ENCODE assay signal across 27 cellular contexts in genomic region chr5:120231563-120231962, GRCh38.
"Had no signal": no experiment of that assay in that cellular context is flagged by ENCODE, and none has a peak within 500 bp of the region (broad histone marks: within the 10 kb centered on the region; RNA-seq: fewer than 3 reads in every experiment).

No MANE protein-coding gene starts in this region.

- DNase-seq: stimulated activated CD4-positive, alpha-beta T cell treated with anti-CD3 and anti-CD28 coated beads, Interleukin-2, amount 100 ng/mL, for 48 hours; stimulated activated CD4-positive, alpha-beta T cell treated with anti-CD3 and anti-CD28 coated beads, Interleukin-4, amount 100 ng/mL, for 1 hour; stimulated activated CD4-positive, alpha-beta T cell treated with anti-CD3 and anti-CD28 coated beads, Interleukin-4, amount 100 ng/mL, for 24 hours; stimulated activated CD4-positive, alpha-beta T cell treated with anti-CD3 and anti-CD28 coated beads, Interleukin-4, amount 100 ng/mL, for 4 hours; stimulated activated CD8-positive, alpha-beta memory T cell treated with anti-CD3 and anti-CD28 coated beads, Interleukin-4, amount 100 ng/mL, for 48 hours; stimulated activated naive B cell treated with anti-CD40 and anti-IgM and Interleukin-4, amounts not matched to agents 10 μg/mL and 1 μg/mL and 100 μg/mL, for 72 hours; stimulated activated naive CD4-positive, alpha-beta T cell; stimulated activated naive CD4-positive, alpha-beta T cell treated with Interleukin-2 at 50 U/mL for 16 hours; stimulated activated naive CD8-positive, alpha-beta T cell treated with anti-CD3 and anti-CD28 coated beads, Interleukin-15, amount 100 ng/mL, for 72 hours; stimulated activated naive CD8-positive, alpha-beta T cell treated with anti-CD3 and anti-CD28 coated beads, Interleukin-15, Interleukin-2, amounts not matched to agents 100 U/mL and 50 U/mL, for 24 hours; stomach; substantia nigra; testis; thyroid gland; tibial artery; transverse colon; trophoblast cell; upper lobe of left lung; upper lobe of right lung; uterus had no signal

- H3K36me3 ChIP-seq: stomach, suprapubic skin, thoracic aorta, thyroid gland, tibial nerve, transverse colon, upper lobe of left lung, upper lobe of right lung, uterus, vagina had no signal

- H3K9me3 ChIP-seq: testis, thyroid gland, tibial artery, transverse colon, upper lobe of left lung, upper lobe of right lung, uterus, vagina had no signal

- H3K27me3 ChIP-seq: stomach, suprapubic skin, testis, thyroid gland, tibial artery, tibial nerve, transverse colon, upper lobe of left lung, upper lobe of right lung, uterus, vagina had no signal

- FAIRE-seq: urothelium cell line had no signal

- ATAC-seq: stimulated activated effector memory CD8-positive, alpha-beta T cell treated with anti-CD3 and anti-CD28 coated beads, Interleukin-12 subunit alpha, Interleukin-12 subunit beta, amount 100 ng/mL, for 72 hours; stimulated activated memory B cell treated with anti-CD40 and anti-IgM and Interleukin-4, amounts not matched to agents 10 μg/mL and 1 μg/mL and 100 μg/mL, for 72 hours; stimulated activated naive B cell treated with anti-CD40 and anti-IgM and Interleukin-4, amounts not matched to agents 10 μg/mL and 1 μg/mL and 100 μg/mL, for 72 hours; stimulated activated naive CD8-positive, alpha-beta T cell treated with anti-CD3 and anti-CD28 coated beads, Interleukin-15, amount 100 ng/mL, for 72 hours; stimulated activated naive CD8-positive, alpha-beta T cell treated with anti-CD3 and anti-CD28 coated beads, Interleukin-15, Interleukin-2, amounts not matched to agents 100 U/mL and 50 U/mL, for 24 hours; upper lobe of right lung had no signal

- H3K4me3 ChIP-seq: stomach, suprapubic skin, testis, thoracic aorta, thyroid gland, tibial artery, tibial nerve, transverse colon, upper lobe of left lung, upper lobe of right lung, uterus, vagina had no signal

- H3K27ac ChIP-seq: stomach, suprapubic skin, testis, thoracic aorta, thyroid gland, tibial artery, tibial nerve, transverse colon, upper lobe of left lung, upper lobe of right lung, uterus, vagina had no signal

- H3K4me1 ChIP-seq: stomach, suprapubic skin, thyroid gland, tibial artery, tibial nerve, transverse colon, upper lobe of left lung, upper lobe of right lung, uterus, vagina had no signal
